In genomic region chr1:197774691-197775281, GRCh38 we compare ENCODE assay signal across 8 cellular contexts. TPM values are rescaled to one million over a fixed set of nuclear protein-coding genes. Genes with fewer than 3 reads are reported as not detected.
A peak's percentile ranks its signal among the peaks of the same experiment; 100 is the strongest.
DNase-seq lines count a peak whose midpoint lies in the region; ATAC-seq and TF ChIP-seq lines count a peak whose summit lies in the region.

No MANE protein-coding gene starts in this region.

- H3K4me3 ChIP-seq in dorsolateral prefrontal cortex = peak overlapping the region; percentile 41 to 84 (median 72)

- DNase-seq in G401 (ENCODE audit: low spot score) (peak; percentile 23), dorsolateral prefrontal cortex (peak in 2 of 10 donors; percentile 39 to 58), lung microvascular endothelial cell (ENCODE audit: low read depth in 2 of 2) (peak; percentile 54), GOT3 (lab: John Stamatoyannopoulos, UW) (no peak)
- DNase-seq in activated CD4-positive, alpha-beta T cell treated with anti-CD3 and anti-CD28 coated beads for 48 hours = peak; percentile 66
- DNase-seq in stimulated activated CD8-positive, alpha-beta memory T cell treated with anti-CD3 and anti-CD28 coated beads, Interleukin-15, amount 100 ng/mL, for 48 hours (ENCODE audit: low read depth in 2 of 2) = peak; percentile 42 to 57

- peak; percentile 30 for ATAC-seq in GM21619 (IDR thresholded peaks at IDR 0.05; ENCODE audit: unreplicated experiment)

- no peaks in the 10 kb centered on the region for H3K27me3 Mint-ChIP-seq in IgD-negative memory B cell

- peak overlapping the region; percentile 92 to 93 (median 92) for H3K4me3 Mint-ChIP-seq in IgD-negative memory B cell

- intact Hi-C loops in dorsolateral prefrontal cortex (cut with DNase I) = no loop called here

- peak overlapping the region; percentile 84 to 98 (median 97) for H3K27ac Mint-ChIP-seq in IgD-negative memory B cell

- H3K4me1 Mint-ChIP-seq in IgD-negative memory B cell = peaks cover 55 to 64% (median 62%) of the 10 kb centered on the region in 3 donors

- H3K27ac ChIP-seq in dorsolateral prefrontal cortex = peak overlapping the region in 55 of 59 donors; percentile 4 to 91 (median 81)

- H3K36me3 Mint-ChIP-seq in IgD-negative memory B cell = peaks cover 1% of the 10 kb centered on the region

- in situ Hi-C loops in G401 (cut with HindIII; ENCODE audit: low sequenced_read_pairs) = no loop called here

- H3K27me3 ChIP-seq in dorsolateral prefrontal cortex = peaks cover 0 to 45% (median 0%) of the 10 kb centered on the region in 45 donors

- H3K9me3 Mint-ChIP-seq in IgD-negative memory B cell = no peaks in the 10 kb centered on the region

- TF ChIP-seq CTCF in dorsolateral prefrontal cortex (IDR thresholded peaks at IDR 0.05 in 54 of 56, conservative IDR thresholded peaks at IDR 0.05 in 2 of 56; ENCODE audit: low read depth in 1 of 56, partially characterized antibody in 56 of 56) = no peak

RNA-seq across cellular contexts. Expression of gene DENND1B, which starts 0.5 kb away (rescaled TPM):
- not detected in 2 replicates for total RNA-seq in G401 (2014; rRNA removed; shearing (Covaris generic))
- polyA plus RNA-seq in IgD-negative memory B cell = 10.5 TPM
- 10 to 100 TPM; 11.6 to 37.6 (median 22.2) TPM for total RNA-seq in dorsolateral prefrontal cortex
- 2.0 and 2.8 TPM in 2 replicates for total RNA-seq in lung microvascular endothelial cell
